ENCODE assay signal across 8 cellular contexts in genomic region chr1:64965239-64966157, GRCh38. TPM values are rescaled to one million over a fixed set of nuclear protein-coding genes. Genes with fewer than 3 reads are reported as not detected.
DNase-seq lines count a peak whose midpoint lies in the region; ATAC-seq and TF ChIP-seq lines count a peak whose summit lies in the region.

No MANE protein-coding gene starts in this region.

- peaks cover 22% of the 10 kb centered on the region for H4K20me1 ChIP-seq in PC-3 (ENCODE audit: low read length)
- H4K20me1 ChIP-seq in neural cell (ENCODE audit: insufficient read depth), result no peaks in the 10 kb centered on the region

- intact Hi-C loops in PC-3 (cut with micrococcal nuclease), result loop anchor here (2.0 to 5.0 kb wide), 5 partner anchors 49 to 278 kb away; no protein-coding TSS in a partner anchor

- POLR2A ChIA-PET in PC-3 (lab: Charles Lee; ENCODE audit: unreplicated experiment), result interaction anchor here (1.0 kb wide), 1 partner anchor 68 kb away, joined by 3 read pairs; no protein-coding TSS in a partner anchor

- CTCF ChIA-PET in PC-3 (lab: Charles Lee), result interaction anchor here (1.5 kb wide), 1 partner anchor 55 kb away, joined by 11 read pairs; no protein-coding TSS in a partner anchor

- H3K9ac ChIP-seq in PC-3 (ENCODE audit: low read length) (peak overlapping the region; percentile 77), neural cell (ENCODE audit: low read length) (peak overlapping the region; percentile 75), subcutaneous abdominal adipose tissue (ENCODE audit: low read length in 5 of 5) (peak overlapping the region; percentile 12 to 94 (median 88))

- H3K36me3 ChIP-seq in PC-3 (ENCODE audit: low read depth, low read length), result no peaks in the 10 kb centered on the region
- H3K36me3 ChIP-seq in neural cell (ENCODE audit: insufficient read depth, low read length), result no peaks in the 10 kb centered on the region
- no peaks in the 10 kb centered on the region for H3K36me3 ChIP-seq in subcutaneous abdominal adipose tissue (ENCODE audit: control insufficient read depth in 5 of 5, insufficient read depth in 5 of 5, low read length in 5 of 5)

- H2AFZ ChIP-seq in PC-3 (ENCODE audit: low read length) (no peak overlapping the region), neural cell (ENCODE audit: low read depth, low read length) (peak overlapping the region; percentile 33)

- 0 out of 2 replicates have a peak, but pooled peaks cover 13% of the 10 kb centered on the region for H3K4me1 ChIP-seq in PC-3 (ENCODE audit: insufficient read depth, low read length)
- H3K4me1 ChIP-seq in subcutaneous abdominal adipose tissue (ENCODE audit: control insufficient read depth in 5 of 5, insufficient read depth in 5 of 5, low read length in 5 of 5), result peaks cover 0 to 48% (median 39%) of the 10 kb centered on the region in 5 donors

- no peaks in the 10 kb centered on the region for H3F3A ChIP-seq in PC-3 (ENCODE audit: low read length, unreplicated experiment)
- H3F3A ChIP-seq in neural cell (ENCODE audit: insufficient read depth, low read length, poor library complexity, severe bottlenecking), result no peaks in the 10 kb centered on the region

- ATAC-seq in GM18858 (IDR thresholded peaks at IDR 0.05; ENCODE audit: unreplicated experiment) (peak; percentile 26), HG03066 (IDR thresholded peaks at IDR 0.05; ENCODE audit: low read depth, unreplicated experiment) (peak; percentile 44), PC-3 (peak; percentile 41)

- peak overlapping the region; percentile 90 for H3K4me2 ChIP-seq in PC-3 (ENCODE audit: low read length)
- H3K4me2 ChIP-seq in neural cell (ENCODE audit: low read length), result peak overlapping the region; percentile 57

- TF ChIP-seq EP300 in neural cell (conservative IDR thresholded peaks at IDR 0.05; ENCODE audit: poor library complexity, severe bottlenecking), result no peak

- H3K27me3 ChIP-seq in PC-3 (ENCODE audit: low read length), result no peaks in the 10 kb centered on the region
- H3K27me3 ChIP-seq in neural cell (ENCODE audit: insufficient read depth, low read depth, low read length), result no peaks in the 10 kb centered on the region
- H3K27me3 ChIP-seq in subcutaneous abdominal adipose tissue (ENCODE audit: control insufficient read depth in 5 of 5, insufficient read depth in 4 of 5, low read length in 5 of 5), result no peaks in the 10 kb centered on the region

- H3K9me2 ChIP-seq in PC-3 (replicated peaks; ENCODE audit: low read length) (no peaks in the 10 kb centered on the region), neural cell (ENCODE audit: insufficient read depth, low read length) (no peaks in the 10 kb centered on the region)

- TF ChIP-seq CTCF in PC-3 (conservative IDR thresholded peaks at IDR 0.05; ENCODE audit: low read depth, low read length) (no peak), fibroblast of mammary gland (conservative IDR thresholded peaks at IDR 0.05; ENCODE audit: control insufficient read depth, insufficient read depth, low read depth, low read length) (no peak), neural cell (IDR thresholded peaks at IDR 0.05; ENCODE audit: poor library complexity, severe bottlenecking) (no peak)

- DNase-seq in A172 (ENCODE audit: low spot score) (peak; percentile 47), PC-3 (peak; percentile 39), fibroblast of mammary gland (ENCODE audit: low read depth) (peak; percentile 56)
- DNase-seq in activated T-helper 1 cell treated with anti-CD3 and anti-CD28 coated beads, Interleukin-2, amount 50 U/mL, for 16 hours (ENCODE audit: low read depth in 1 of 2, low spot score in 1 of 2), result peak; percentile 57 to 65

- TF ChIP-seq RAD21 in neural cell (conservative IDR thresholded peaks at IDR 0.05), result peak; percentile 16

- H3K79me2 ChIP-seq in PC-3 (ENCODE audit: low read length), result peaks cover 55% of the 10 kb centered on the region
- H3K79me2 ChIP-seq in neural cell (replicated peaks; ENCODE audit: insufficient read depth, low read length), result peaks cover 14% of the 10 kb centered on the region

- BruUV-seq in PC-3 (replicated peaks; lab: Mats Ljungman, UMichigan), result TSS peak; percentile 35

- H3K9me3 ChIP-seq in PC-3 (ENCODE audit: low read length) (no peaks in the 10 kb centered on the region), neural cell (ENCODE audit: low read length) (no peaks in the 10 kb centered on the region), subcutaneous abdominal adipose tissue (ENCODE audit: control insufficient read depth in 5 of 5, low read length in 5 of 5) (no peaks in the 10 kb centered on the region)

- peak overlapping the region; percentile 100 for H3K4me3 ChIP-seq in PC-3 (ENCODE audit: low read length)
- H3K4me3 ChIP-seq in fibroblast of mammary gland (ENCODE audit: control insufficient read depth, low read depth, low read length), result peak overlapping the region; percentile 94
- H3K4me3 ChIP-seq in neural cell (ENCODE audit: low read length), result peak overlapping the region; percentile 96
- peak overlapping the region; percentile 95 to 98 (median 96) for H3K4me3 ChIP-seq in subcutaneous abdominal adipose tissue (ENCODE audit: low read depth in 1 of 5, low read length in 5 of 5)

- 0 out of 2 replicates have a peak overlapping the region, but pooled peaks have one; percentile 2 for H3K27ac ChIP-seq in PC-3 (ENCODE audit: low read length)
- peak overlapping the region; percentile 14 for H3K27ac ChIP-seq in neural cell (ENCODE audit: low read length)
- peak overlapping the region; percentile 92 for H3K27ac ChIP-seq in subcutaneous abdominal adipose tissue (ENCODE audit: low read depth, low read length)

TF ChIP-seq in neural cell, 6 proteins besides CTCF, POLR2A, EP300 and RAD21:
- no peak for TF ChIP-seq MXI1 (conservative IDR thresholded peaks at IDR 0.05; ENCODE audit: poor library complexity, severe bottlenecking)
- TF ChIP-seq REST (IDR thresholded peaks at IDR 0.05; ENCODE audit: borderline replicate concordance), result no peak
- TF ChIP-seq POLR2AphosphoS5 (IDR thresholded peaks at IDR 0.05), result no peak
- no peak for TF ChIP-seq TAF1 (IDR thresholded peaks at IDR 0.05; ENCODE audit: low read depth)
- no peak for TF ChIP-seq EZH2 (IDR thresholded peaks at IDR 0.05; ENCODE audit: borderline replicate concordance, insufficient read depth, low read length, poor library complexity, severe bottlenecking)
- TF ChIP-seq SMC3 (conservative IDR thresholded peaks at IDR 0.05; ENCODE audit: poor library complexity), result no peak

RNA-seq across cellular contexts. Expression of gene JAK1, which starts 0.9 kb away (rescaled TPM):
- total RNA-seq in A172 (2014; rRNA removed; shearing (Covaris generic)), result 61.4 and 70.5 TPM in 2 replicates
- 44.1 and 52.2 TPM in 2 replicates for total RNA-seq in PC-3 (2014; rRNA removed)
- 24.2 and 26.8 TPM in 2 replicates for polyA plus RNA-seq in neural cell
- 54.8 and 61.8 TPM in 2 replicates for polyA minus RNA-seq in neural cell

Comparison
In these comparisons a context has a peak if more than half of its experiments do, and no peak if none do; other contexts are left out.
1. Peak in every context shown above with its lines: DNase-seq, ATAC-seq, H3K4me3 ChIP-seq and H3K27ac ChIP-seq.
2. H3K27ac ChIP-seq: peak in every context shown above with its lines; median percentile 92 in subcutaneous abdominal adipose tissue; 14 in neural cell; 2 in PC-3.